In the genomic region with DNA sequence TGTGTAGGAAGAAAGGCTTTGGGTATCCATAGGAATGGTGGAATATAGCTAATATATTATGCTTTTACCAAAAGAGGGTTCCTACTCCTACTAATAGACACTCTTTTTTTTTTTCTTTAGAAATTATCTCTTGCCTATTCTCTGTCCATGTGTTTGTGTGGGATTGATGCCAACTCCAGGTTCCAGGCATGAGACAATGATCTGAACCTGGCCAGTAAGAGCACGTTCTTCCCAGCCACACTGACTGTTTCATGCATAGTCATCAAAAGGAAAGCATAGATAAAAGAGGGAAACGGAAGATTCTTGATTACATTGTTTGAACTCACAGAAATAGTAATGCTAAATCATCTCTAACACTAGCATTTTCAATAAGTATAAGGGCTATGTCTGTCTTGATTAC, we compare ENCODE assay signal across 15 cellular contexts.
"Had no signal": no experiment of that assay in that cellular context is flagged by ENCODE, and none has a peak within 500 bp of the region (broad histone marks: within the 10 kb centered on the region; RNA-seq: fewer than 3 reads in every experiment).

No MANE protein-coding gene starts in this region.

- H3K4me3 Mint-ChIP-seq: activated B cell treated with CpG ODN at 0.5 μM for 24 hours; activated CD8-positive, alpha-beta T cell treated with anti-CD3 and anti-CD28 coated beads for 36 hours; activated T-cell treated with anti-CD3 and anti-CD28 coated beads, Interleukin-2, amount 50 U/mL, for 4 hours; central memory CD8-positive, alpha-beta T cell had no signal

- H3K4me3 ChIP-seq: adrenal gland, heart right ventricle, lung, pancreas had no signal

- DNase-seq: activated B cell treated with CpG ODN at 0.5 μM for 24 hours; activated CD4-positive, alpha-beta T cell treated with anti-CD3 and anti-CD28 coated beads for 48 hours; activated CD8-positive, alpha-beta T cell treated with anti-CD3 and anti-CD28 coated beads for 36 hours; activated effector memory CD4-positive, alpha-beta T cell treated with Interleukin-2 at 50 U/mL for 16 hours; activated naive CD4-positive, alpha-beta T cell treated with anti-CD3 and anti-CD28 coated beads, Interleukin-2, amount 50 U/mL, for 16 hours; activated T-cell treated with anti-CD3 and anti-CD28 coated beads, Interleukin-2, amount 50 U/mL, for 4 hours; adrenal gland; effector memory CD4-positive, alpha-beta T cell; heart right ventricle; left colon; pancreas; stimulated activated naive CD8-positive, alpha-beta T cell treated with anti-CD3 and anti-CD28 coated beads, Interleukin-15, Interleukin-2, amounts not matched to agents 100 U/mL and 50 U/mL, for 24 hours had no signal

- H3K36me3 ChIP-seq: adrenal gland, heart right ventricle, pancreas had no signal

- ATAC-seq: activated CD8-positive, alpha-beta T cell treated with anti-CD3 and anti-CD28 coated beads for 36 hours; activated T-cell treated with anti-CD3 and anti-CD28 coated beads, Interleukin-2, amount 50 U/mL, for 4 hours; heart right ventricle; left colon; pancreas; sciatic nerve; stimulated activated naive CD8-positive, alpha-beta T cell treated with anti-CD3 and anti-CD28 coated beads, Interleukin-15, Interleukin-2, amounts not matched to agents 100 U/mL and 50 U/mL, for 24 hours had no signal

- H3K27me3 Mint-ChIP-seq: activated B cell treated with CpG ODN at 0.5 μM for 24 hours; activated CD8-positive, alpha-beta T cell treated with anti-CD3 and anti-CD28 coated beads for 36 hours; central memory CD8-positive, alpha-beta T cell had no signal

- H3K9me3 ChIP-seq: adrenal gland, pancreas had no signal

- H3K4me1 ChIP-seq: adrenal gland, heart right ventricle, pancreas had no signal

- H3K27me3 ChIP-seq: adrenal gland, heart right ventricle, pancreas had no signal

- H3K27ac ChIP-seq: adrenal gland, heart right ventricle, pancreas had no signal

- H3K4me1 Mint-ChIP-seq: activated B cell treated with CpG ODN at 0.5 μM for 24 hours; central memory CD8-positive, alpha-beta T cell had no signal

- H3K27ac Mint-ChIP-seq: activated B cell treated with CpG ODN at 0.5 μM for 24 hours; activated CD8-positive, alpha-beta T cell treated with anti-CD3 and anti-CD28 coated beads for 36 hours had no signal
